In the genomic region with DNA sequence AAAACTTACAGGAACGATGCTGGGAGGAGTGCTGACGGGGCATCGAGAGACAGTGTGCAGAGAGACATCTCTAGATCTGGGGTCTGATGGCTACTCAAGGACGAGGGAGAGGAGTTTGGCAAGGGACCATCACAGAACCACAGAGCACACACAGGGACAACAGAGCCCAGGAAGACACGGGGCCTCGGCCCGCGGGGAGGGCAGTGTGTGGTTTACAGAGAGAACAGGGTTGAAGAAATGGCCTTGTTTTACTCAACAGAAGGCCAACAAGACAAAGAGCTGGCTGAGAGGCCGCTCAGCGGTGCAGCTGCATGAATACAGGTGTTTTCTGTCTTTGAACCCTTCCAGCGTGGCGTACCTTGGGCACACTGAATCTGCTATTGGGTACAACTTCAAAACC, we compare ENCODE assay signal across 20 cellular contexts.
"Had no signal": no experiment of that assay in that cellular context is flagged by ENCODE, and none has a peak within 500 bp of the region (broad histone marks: within the 10 kb centered on the region; RNA-seq: fewer than 3 reads in every experiment).

No MANE protein-coding gene starts in this region.

- H3K4me3 Mint-ChIP-seq: nephron; stimulated activated naive CD8-positive, alpha-beta T cell treated with anti-CD3 and anti-CD28 coated beads, Interleukin-15, Interleukin-2, amounts not matched to agents 100 ng/mL and 50 ng/mL, for 24 hours; T-helper 2 cell treated with Interferon-gamma antibody and Interleukin-4, amounts not matched to agents 5 μg/mL and 100 μg/mL, for 36 hours had no signal

- H3K36me3 ChIP-seq: breast epithelium had no signal

- H3K27me3 ChIP-seq: ascending aorta, breast epithelium, gastroesophageal sphincter, heart right ventricle, testis had no signal

- H3K27ac Mint-ChIP-seq: T-helper 2 cell treated with Interferon-gamma antibody and Interleukin-4, amounts not matched to agents 5 μg/mL and 100 μg/mL, for 36 hours had no signal

- ATAC-seq: activated CD4-positive, CD25-positive, alpha-beta regulatory T cell treated with anti-CD3 and anti-CD28 coated beads, Interleukin-2, amount 50 U/mL, for 24 hours; heart right ventricle; right cardiac atrium had no signal

- H3K27me3 Mint-ChIP-seq: stimulated activated naive CD8-positive, alpha-beta T cell treated with anti-CD3 and anti-CD28 coated beads, Interleukin-15, Interleukin-2, amounts not matched to agents 100 ng/mL and 50 ng/mL, for 24 hours had no signal

- H3K9me3 Mint-ChIP-seq: nephron; stimulated activated naive CD8-positive, alpha-beta T cell treated with anti-CD3 and anti-CD28 coated beads, Interleukin-15, Interleukin-2, amounts not matched to agents 100 ng/mL and 50 ng/mL, for 24 hours; T-helper 2 cell treated with Interferon-gamma antibody and Interleukin-4, amounts not matched to agents 5 μg/mL and 100 μg/mL, for 36 hours had no signal

- H3K4me3 ChIP-seq: ascending aorta, breast epithelium, gastroesophageal sphincter, heart right ventricle, prostate gland, skin epidermis, testis had no signal

- H3K27ac ChIP-seq: ascending aorta, breast epithelium, gastroesophageal sphincter, heart right ventricle, prostate gland, skin epidermis, testis had no signal

- H3K4me1 ChIP-seq: ascending aorta, breast epithelium, gastroesophageal sphincter, prostate gland, testis had no signal

- H3K9me3 ChIP-seq: ascending aorta, breast epithelium, gastroesophageal sphincter, heart right ventricle, prostate gland, testis had no signal

- DNase-seq: activated CD4-positive, alpha-beta T cell treated with anti-CD3 and anti-CD28 coated beads, Interleukin-2, amount 50 U/mL, for 1 hour; activated CD8-positive, alpha-beta memory T cell treated with anti-CD3 and anti-CD28 coated beads for 24 hours; activated naive CD4-positive, alpha-beta T cell; erythroblast; heart right ventricle; mesenchymal stem cell; stimulated activated CD4-positive, alpha-beta T cell treated with anti-CD3 and anti-CD28 coated beads, Interleukin-15, amount 100 ng/mL, for 24 hours; stimulated activated CD4-positive, alpha-beta T cell treated with anti-CD3 and anti-CD28 coated beads, Interleukin-4, amount 100 ng/mL, for 1 hour; SW 1271; testis had no signal
